In the genomic region with DNA sequence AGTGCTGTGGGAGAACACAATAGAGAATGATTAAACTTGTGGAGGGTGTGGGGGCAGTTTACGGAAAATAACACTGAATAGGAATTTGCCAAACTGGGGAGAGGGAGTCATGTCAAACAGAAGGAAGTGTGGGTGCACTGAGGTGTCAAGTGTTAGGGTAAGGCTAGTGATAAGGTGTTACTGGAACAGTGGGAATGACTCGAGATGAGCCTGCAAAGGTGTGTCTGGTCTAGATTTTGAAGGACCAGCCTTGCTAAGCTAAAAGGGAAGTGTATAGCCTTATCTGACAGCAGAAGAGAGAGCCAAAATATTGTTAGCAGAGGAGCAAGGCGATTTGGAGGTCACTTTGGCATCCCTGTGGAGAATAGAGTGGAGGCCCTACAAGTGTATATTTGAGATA, we compare ENCODE assay signal across 18 cellular contexts.
"Had no signal": no experiment of that assay in that cellular context is flagged by ENCODE, and none has a peak within 500 bp of the region (broad histone marks: within the 10 kb centered on the region; RNA-seq: fewer than 3 reads in every experiment).

No MANE protein-coding gene starts in this region.

- DNase-seq: activated CD4-positive, alpha-beta T cell treated with anti-CD3 and anti-CD28 coated beads for 1 hour; activated CD4-positive, alpha-beta T cell treated with anti-CD3 and anti-CD28 coated beads, Interleukin-2, amount 50 U/mL, for 4 hours; activated T-cell treated with anti-CD3 and anti-CD28 coated beads, Interleukin-2, amount 50 U/mL, for 48 hours; caudate nucleus; effector CD4-positive, alpha-beta T cell; foreskin melanocyte; head of caudate nucleus; immature natural killer cell; mesenchymal stem cell; nucleus accumbens; stimulated activated CD4-positive, alpha-beta T cell treated with anti-CD3 and anti-CD28 coated beads, Interleukin-15, amount 100 ng/mL, for 24 hours; stimulated activated CD4-positive, alpha-beta T cell treated with anti-CD3 and anti-CD28 coated beads, Interleukin-4, amount 100 ng/mL, for 1 hour; stimulated activated naive B cell treated with anti-CD40 and anti-IgM and Interleukin-4, amounts not matched to agents 10 μg/mL and 1 μg/mL and 100 μg/mL, for 72 hours; thyroid gland had no signal

- H3K27me3 ChIP-seq: right atrium auricular region, thyroid gland had no signal

- H3K9me3 ChIP-seq: right atrium auricular region, thyroid gland had no signal

- H3K4me3 Mint-ChIP-seq: natural killer cell treated with Interleukin-12 subunit alpha and Interleukin-12 subunit beta and Interleukin-15 and Interleukin-18, amount 100 ng/mL, for 72 hours; stimulated activated naive B cell treated with anti-CD40 and anti-IgM and Interleukin-4, amounts not matched to agents 10 μg/mL and 1 μg/mL and 100 μg/mL, for 72 hours; T-helper 2 cell treated with Interferon-gamma antibody and Interleukin-4, amounts not matched to agents 5 μg/mL and 100 μg/mL, for 36 hours had no signal

- H3K4me3 ChIP-seq: coronary artery, right atrium auricular region, thyroid gland had no signal

- H3K27ac ChIP-seq: coronary artery, right atrium auricular region, thyroid gland had no signal

- H3K27me3 Mint-ChIP-seq: natural killer cell treated with Interleukin-12 subunit alpha and Interleukin-12 subunit beta and Interleukin-15 and Interleukin-18, amount 100 ng/mL, for 72 hours; stimulated activated naive B cell treated with anti-CD40 and anti-IgM and Interleukin-4, amounts not matched to agents 10 μg/mL and 1 μg/mL and 100 μg/mL, for 72 hours had no signal

- H3K9me3 Mint-ChIP-seq: immature natural killer cell; natural killer cell treated with Interleukin-12 subunit alpha and Interleukin-12 subunit beta and Interleukin-15 and Interleukin-18, amount 100 ng/mL, for 72 hours had no signal

- H3K36me3 Mint-ChIP-seq: immature natural killer cell; natural killer cell treated with Interleukin-12 subunit alpha and Interleukin-12 subunit beta and Interleukin-15 and Interleukin-18, amount 100 ng/mL, for 72 hours had no signal

- H3K27ac Mint-ChIP-seq: stimulated activated naive B cell treated with anti-CD40 and anti-IgM and Interleukin-4, amounts not matched to agents 10 μg/mL and 1 μg/mL and 100 μg/mL, for 72 hours; T-helper 2 cell treated with Interferon-gamma antibody and Interleukin-4, amounts not matched to agents 5 μg/mL and 100 μg/mL, for 36 hours had no signal

- ATAC-seq: natural killer cell treated with Interleukin-12 subunit alpha and Interleukin-12 subunit beta and Interleukin-15 and Interleukin-18, amount 100 ng/mL, for 72 hours; stimulated activated naive B cell treated with anti-CD40 and anti-IgM and Interleukin-4, amounts not matched to agents 10 μg/mL and 1 μg/mL and 100 μg/mL, for 72 hours had no signal
